ENCODE assay signal across 26 cellular contexts in the genomic region with DNA sequence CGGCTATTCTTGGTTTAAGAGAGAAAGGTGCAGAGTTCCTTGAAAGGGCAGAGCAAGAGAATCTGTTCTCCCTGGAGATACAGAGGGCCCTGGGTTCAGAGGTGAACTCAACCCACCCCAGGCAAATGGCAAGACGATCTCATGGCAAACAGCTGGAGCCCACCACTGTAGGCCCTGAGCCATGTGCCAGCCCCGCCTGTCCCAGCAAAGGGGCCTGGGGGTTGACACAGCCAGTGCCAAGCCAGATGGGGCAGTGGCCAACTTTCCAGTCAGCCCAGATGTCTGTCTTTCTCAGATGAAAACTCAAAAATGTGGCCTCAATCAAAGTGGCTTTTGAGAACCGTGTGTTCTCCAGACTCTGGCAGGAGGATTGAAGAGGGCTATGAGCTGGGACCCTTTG.
"Had no signal": no experiment of that assay in that cellular context is flagged by ENCODE, and none has a peak within 500 bp of the region (broad histone marks: within the 10 kb centered on the region; RNA-seq: fewer than 3 reads in every experiment).

No MANE protein-coding gene starts in this region.

- H3K36me3 Mint-ChIP-seq: activated CD4-positive, alpha-beta memory T cell treated with anti-CD3 and anti-CD28 coated beads for 36 hours; activated naive CD4-positive, alpha-beta T cell treated with anti-CD3 and anti-CD28 coated beads, Interleukin-2, amount 10 ng/mL, durations not matched to agents 7 days and 5 days; activated naive CD8-positive, alpha-beta T cell treated with anti-CD3 and anti-CD28 coated beads, Interleukin-2, amount 10 ng/mL, durations not matched to agents 7 days and 5 days had no signal

- H3K4me3 Mint-ChIP-seq: activated CD4-positive, alpha-beta memory T cell treated with anti-CD3 and anti-CD28 coated beads for 36 hours; activated CD4-positive, alpha-beta T cell treated with anti-CD3 and anti-CD28 coated beads, Interleukin-2, amount 10 ng/mL, durations not matched to agents 7 days and 5 days; activated naive CD4-positive, alpha-beta T cell treated with anti-CD3 and anti-CD28 coated beads, Interleukin-2, amount 10 ng/mL, durations not matched to agents 7 days and 5 days; activated naive CD8-positive, alpha-beta T cell treated with anti-CD3 and anti-CD28 coated beads, Interleukin-2, amount 10 ng/mL, durations not matched to agents 7 days and 5 days; activated T-helper 17 cell treated with anti-CD3 and anti-CD28 coated beads, Interleukin-2, amount 50 U/mL, for 72 hours; T-helper 17 cell had no signal

- H3K27me3 ChIP-seq: adrenal gland, body of pancreas had no signal

- H3K9me3 ChIP-seq: adrenal gland, body of pancreas had no signal

- DNase-seq: activated CD4-positive, alpha-beta memory T cell treated with anti-CD3 and anti-CD28 coated beads for 36 hours; activated CD4-positive, alpha-beta T cell treated with anti-CD3 and anti-CD28 coated beads, Interleukin-2, amount 10 ng/mL, durations not matched to agents 7 days and 5 days; activated CD4-positive, CD25-positive, alpha-beta regulatory T cell; activated gamma-delta T cell; activated naive CD4-positive, alpha-beta T cell treated with anti-CD3 and anti-CD28 coated beads, Interleukin-2, amount 10 ng/mL, durations not matched to agents 7 days and 5 days; activated naive CD8-positive, alpha-beta T cell treated with anti-CD3 and anti-CD28 coated beads, Interleukin-2, amount 10 ng/mL, durations not matched to agents 7 days and 5 days; activated T-cell treated with anti-CD3 and anti-CD28 coated beads for 4 hours; activated T-cell treated with anti-CD3 and anti-CD28 coated beads, Interleukin-2, amount 50 U/mL, for 48 hours; adrenal gland; anterior cingulate cortex; body of pancreas; central memory CD4-positive, alpha-beta T cell; Karpas-422; NCI-H1048; NCI-H2029 treated with DMSO at 0.1 percent for 48 hours; NCI-H345; NCI-H510A; NCI-H526 treated with DMSO at 0.1 percent for 48 hours; NK-92 treated with Interleukin-12 subunit alpha and Interleukin-12 subunit beta, amount 100 ng/mL, for 24 hours; OCI-M1; SIG-M5; T-helper 17 cell; T-helper 9 cell had no signal

- H3K9me3 Mint-ChIP-seq: activated CD4-positive, alpha-beta memory T cell treated with anti-CD3 and anti-CD28 coated beads for 36 hours; activated CD4-positive, alpha-beta T cell treated with anti-CD3 and anti-CD28 coated beads, Interleukin-2, amount 10 ng/mL, durations not matched to agents 7 days and 5 days; activated naive CD4-positive, alpha-beta T cell treated with anti-CD3 and anti-CD28 coated beads, Interleukin-2, amount 10 ng/mL, durations not matched to agents 7 days and 5 days; activated naive CD8-positive, alpha-beta T cell treated with anti-CD3 and anti-CD28 coated beads, Interleukin-2, amount 10 ng/mL, durations not matched to agents 7 days and 5 days; activated T-helper 17 cell treated with anti-CD3 and anti-CD28 coated beads, Interleukin-2, amount 50 U/mL, for 72 hours had no signal

- H3K36me3 ChIP-seq: adrenal gland had no signal

- H3K27ac Mint-ChIP-seq: activated CD4-positive, alpha-beta memory T cell treated with anti-CD3 and anti-CD28 coated beads for 36 hours; activated CD4-positive, alpha-beta T cell treated with anti-CD3 and anti-CD28 coated beads, Interleukin-2, amount 10 ng/mL, durations not matched to agents 7 days and 5 days; activated naive CD4-positive, alpha-beta T cell treated with anti-CD3 and anti-CD28 coated beads, Interleukin-2, amount 10 ng/mL, durations not matched to agents 7 days and 5 days; activated naive CD8-positive, alpha-beta T cell treated with anti-CD3 and anti-CD28 coated beads, Interleukin-2, amount 10 ng/mL, durations not matched to agents 7 days and 5 days; activated T-helper 17 cell treated with anti-CD3 and anti-CD28 coated beads, Interleukin-2, amount 50 U/mL, for 72 hours; T-helper 17 cell had no signal

- H3K4me1 ChIP-seq: adrenal gland, body of pancreas had no signal

- H3K27me3 Mint-ChIP-seq: activated CD4-positive, alpha-beta memory T cell treated with anti-CD3 and anti-CD28 coated beads for 36 hours; activated CD4-positive, alpha-beta T cell treated with anti-CD3 and anti-CD28 coated beads, Interleukin-2, amount 10 ng/mL, durations not matched to agents 7 days and 5 days; activated T-helper 17 cell treated with anti-CD3 and anti-CD28 coated beads, Interleukin-2, amount 50 U/mL, for 72 hours had no signal

- H3K4me3 ChIP-seq: adrenal gland, body of pancreas, K562 had no signal

- H3K4me1 Mint-ChIP-seq: activated CD4-positive, alpha-beta T cell treated with anti-CD3 and anti-CD28 coated beads, Interleukin-2, amount 10 ng/mL, durations not matched to agents 7 days and 5 days; activated naive CD4-positive, alpha-beta T cell treated with anti-CD3 and anti-CD28 coated beads, Interleukin-2, amount 10 ng/mL, durations not matched to agents 7 days and 5 days; activated naive CD8-positive, alpha-beta T cell treated with anti-CD3 and anti-CD28 coated beads, Interleukin-2, amount 10 ng/mL, durations not matched to agents 7 days and 5 days; activated T-helper 17 cell treated with anti-CD3 and anti-CD28 coated beads, Interleukin-2, amount 50 U/mL, for 72 hours had no signal

- H3K27ac ChIP-seq: adrenal gland, body of pancreas had no signal

- ATAC-seq: activated T-helper 17 cell treated with anti-CD3 and anti-CD28 coated beads, Interleukin-2, amount 50 U/mL, for 72 hours; body of pancreas; K562; Panc1; T-helper 17 cell had no signal
